Comparison of ENCODE assay signal across 18 cellular contexts in genomic region chr2:46135230-46135555, GRCh38.
DNase-seq lines count a peak whose midpoint lies in the region; ATAC-seq and TF ChIP-seq lines count a peak whose summit lies in the region.
"Had no signal": no experiment of that assay in that cellular context is flagged by ENCODE, and none has a peak within 500 bp of the region (broad histone marks: within the 10 kb centered on the region; RNA-seq: fewer than 3 reads in every experiment).

No MANE protein-coding gene starts in this region.

- no peak for TF ChIP-seq CTCF in VCaP (conservative IDR thresholded peaks at IDR 0.05)
- TF ChIP-seq CTCF in chondrocyte (IDR thresholded peaks at IDR 0.05), result no peak

- peak overlapping the region; percentile 32 for H3K27ac Mint-ChIP-seq in chondrocyte (ENCODE audit: unreplicated experiment)
- no peak overlapping the region for H3K27ac Mint-ChIP-seq in activated T-cell treated with anti-CD3 and anti-CD28 coated beads, Interleukin-2, amount 50 U/mL, for 72 hours
- H3K27ac Mint-ChIP-seq: activated naive CD8-positive, alpha-beta T cell treated with anti-CD3 and anti-CD28 coated beads, Interleukin-2, amount 10 ng/mL, durations not matched to agents 7 days and 5 days; natural killer cell treated with Interleukin-12 subunit alpha and Interleukin-12 subunit beta and Interleukin-15 and Interleukin-18, amount 100 ng/mL, for 72 hours; stimulated activated naive CD8-positive, alpha-beta T cell treated with anti-CD3 and anti-CD28 coated beads, Interleukin-15, amount 100 ng/mL, for 72 hours had no signal

- H3K36me3 ChIP-seq in subcutaneous abdominal adipose tissue (ENCODE audit: control insufficient read depth in 5 of 5, insufficient read depth in 5 of 5, low read length in 5 of 5), result no peaks in the 10 kb centered on the region

- H3K9ac ChIP-seq in subcutaneous abdominal adipose tissue (ENCODE audit: low read length in 5 of 5), result no peak overlapping the region
- H3K9ac ChIP-seq: KMS-11 had no signal

- DNase-seq in chondrocyte (ENCODE audit: low spot score) (no peak), lung microvascular endothelial cell (ENCODE audit: low read depth in 2 of 2) (peak; percentile 62 to 71)
- no peak for DNase-seq in activated T-cell treated with anti-CD3 and anti-CD28 coated beads, Interleukin-2, amount 50 U/mL, for 72 hours
- DNase-seq: activated CD4-positive, alpha-beta T cell treated with anti-CD3 and anti-CD28 coated beads, Interleukin-2, amount 50 U/mL, for 48 hours; activated naive CD8-positive, alpha-beta T cell treated with anti-CD3 and anti-CD28 coated beads, Interleukin-2, amount 10 ng/mL, durations not matched to agents 7 days and 5 days; activated T-cell treated with anti-CD3 and anti-CD28 coated beads, Interleukin-2, amount 50 U/mL, for 48 hours; HCEC 1CT; NCI-H1048; stimulated activated naive CD8-positive, alpha-beta T cell treated with anti-CD3 and anti-CD28 coated beads, Interleukin-15, amount 100 ng/mL, for 72 hours had no signal

- no peaks in the 10 kb centered on the region for H3K27me3 ChIP-seq in subcutaneous abdominal adipose tissue (ENCODE audit: control insufficient read depth in 5 of 5, insufficient read depth in 4 of 5, low read length in 5 of 5)

- no peaks in the 10 kb centered on the region for H3K9me3 ChIP-seq in subcutaneous abdominal adipose tissue (ENCODE audit: control insufficient read depth in 5 of 5, low read length in 5 of 5)

- no peak overlapping the region for H3K4me3 Mint-ChIP-seq in chondrocyte (ENCODE audit: unreplicated experiment)
- H3K4me3 Mint-ChIP-seq in activated T-cell treated with anti-CD3 and anti-CD28 coated beads, Interleukin-2, amount 50 U/mL, for 72 hours, result no peak overlapping the region
- H3K4me3 Mint-ChIP-seq: activated naive CD8-positive, alpha-beta T cell treated with anti-CD3 and anti-CD28 coated beads, Interleukin-2, amount 10 ng/mL, durations not matched to agents 7 days and 5 days; central memory CD8-positive, alpha-beta T cell; natural killer cell treated with Interleukin-12 subunit alpha and Interleukin-12 subunit beta and Interleukin-15 and Interleukin-18, amount 100 ng/mL, for 72 hours; stimulated activated naive CD8-positive, alpha-beta T cell treated with anti-CD3 and anti-CD28 coated beads, Interleukin-15, amount 100 ng/mL, for 72 hours had no signal

- no peaks in the 10 kb centered on the region for H3K27me3 Mint-ChIP-seq in chondrocyte (ENCODE audit: low read depth)
- no peaks in the 10 kb centered on the region for H3K27me3 Mint-ChIP-seq in activated T-cell treated with anti-CD3 and anti-CD28 coated beads, Interleukin-2, amount 50 U/mL, for 72 hours (ENCODE audit: low read depth)
- H3K27me3 Mint-ChIP-seq: activated naive CD8-positive, alpha-beta T cell treated with anti-CD3 and anti-CD28 coated beads, Interleukin-2, amount 10 ng/mL, durations not matched to agents 7 days and 5 days; central memory CD8-positive, alpha-beta T cell; natural killer cell treated with Interleukin-12 subunit alpha and Interleukin-12 subunit beta and Interleukin-15 and Interleukin-18, amount 100 ng/mL, for 72 hours; stimulated activated naive CD8-positive, alpha-beta T cell treated with anti-CD3 and anti-CD28 coated beads, Interleukin-15, amount 100 ng/mL, for 72 hours had no signal

- H3K4me1 Mint-ChIP-seq in chondrocyte (ENCODE audit: low read depth), result peaks cover 38% of the 10 kb centered on the region
- H3K4me1 Mint-ChIP-seq in activated T-cell treated with anti-CD3 and anti-CD28 coated beads, Interleukin-2, amount 50 U/mL, for 72 hours (ENCODE audit: low read depth), result no peaks in the 10 kb centered on the region
- H3K4me1 Mint-ChIP-seq: activated naive CD8-positive, alpha-beta T cell treated with anti-CD3 and anti-CD28 coated beads, Interleukin-2, amount 10 ng/mL, durations not matched to agents 7 days and 5 days; central memory CD8-positive, alpha-beta T cell; stimulated activated naive CD8-positive, alpha-beta T cell treated with anti-CD3 and anti-CD28 coated beads, Interleukin-15, amount 100 ng/mL, for 72 hours had no signal

- no peak for ATAC-seq in GM21515 (IDR thresholded peaks at IDR 0.05; ENCODE audit: unreplicated experiment)
- no peak for ATAC-seq in activated T-cell treated with anti-CD3 and anti-CD28 coated beads, Interleukin-2, amount 50 U/mL, for 72 hours (replicated peaks in 1 of 2)
- no peak for ATAC-seq in HG03354 (IDR thresholded peaks at IDR 0.05; ENCODE audit: poor library complexity, severe bottlenecking, unreplicated experiment)
- ATAC-seq in HG03520 (IDR thresholded peaks at IDR 0.05; ENCODE audit: unreplicated experiment), result no peak
- ATAC-seq: natural killer cell treated with Interleukin-12 subunit alpha and Interleukin-12 subunit beta and Interleukin-15 and Interleukin-18, amount 100 ng/mL, for 72 hours; Panc1; stimulated activated naive CD8-positive, alpha-beta T cell treated with anti-CD3 and anti-CD28 coated beads, Interleukin-15, amount 100 ng/mL, for 72 hours had no signal

- H3K4me1 ChIP-seq in subcutaneous abdominal adipose tissue (ENCODE audit: control insufficient read depth in 5 of 5, insufficient read depth in 5 of 5, low read length in 5 of 5), result peaks cover 4 to 31% (median 27%) of the 10 kb centered on the region in 5 donors

- peak overlapping the region; percentile 68 for H3K27ac ChIP-seq in VCaP
- H3K27ac ChIP-seq in subcutaneous abdominal adipose tissue (ENCODE audit: low read depth, low read length), result peak overlapping the region; percentile 9
- H3K27ac ChIP-seq: KMS-11 had no signal

- no peaks in the 10 kb centered on the region for H3K36me3 Mint-ChIP-seq in chondrocyte (ENCODE audit: low read depth)
- no peaks in the 10 kb centered on the region for H3K36me3 Mint-ChIP-seq in activated T-cell treated with anti-CD3 and anti-CD28 coated beads, Interleukin-2, amount 50 U/mL, for 72 hours (ENCODE audit: insufficient read depth in 2 of 2)
- H3K36me3 Mint-ChIP-seq: activated naive CD8-positive, alpha-beta T cell treated with anti-CD3 and anti-CD28 coated beads, Interleukin-2, amount 10 ng/mL, durations not matched to agents 7 days and 5 days; natural killer cell treated with Interleukin-12 subunit alpha and Interleukin-12 subunit beta and Interleukin-15 and Interleukin-18, amount 100 ng/mL, for 72 hours had no signal

- no peak overlapping the region for H3K4me3 ChIP-seq in subcutaneous abdominal adipose tissue (ENCODE audit: low read depth in 1 of 5, low read length in 5 of 5)

- H3K9me3 Mint-ChIP-seq in chondrocyte (ENCODE audit: low read depth), result no peaks in the 10 kb centered on the region
- no peaks in the 10 kb centered on the region for H3K9me3 Mint-ChIP-seq in activated T-cell treated with anti-CD3 and anti-CD28 coated beads, Interleukin-2, amount 50 U/mL, for 72 hours
- H3K9me3 Mint-ChIP-seq: activated naive CD8-positive, alpha-beta T cell treated with anti-CD3 and anti-CD28 coated beads, Interleukin-2, amount 10 ng/mL, durations not matched to agents 7 days and 5 days; central memory CD8-positive, alpha-beta T cell; natural killer cell treated with Interleukin-12 subunit alpha and Interleukin-12 subunit beta and Interleukin-15 and Interleukin-18, amount 100 ng/mL, for 72 hours; stimulated activated naive CD8-positive, alpha-beta T cell treated with anti-CD3 and anti-CD28 coated beads, Interleukin-15, amount 100 ng/mL, for 72 hours had no signal

Comparison
In these comparisons a context has a peak if more than half of its experiments do, and no peak if none do; other contexts are left out.
1. DNase-seq: peak in lung microvascular endothelial cell (2 of 2); none in chondrocyte (single experiment) and activated T-cell treated with anti-CD3 and anti-CD28 coated beads, Interleukin-2, amount 50 U/mL, for 72 hours (0 of 2).